In genomic region chr13:101757446-101758039, GRCh38 we compare ENCODE assay signal across 8 cellular contexts.
A peak's percentile ranks its signal among the peaks of the same experiment; 100 is the strongest.
DNase-seq lines count a peak whose midpoint lies in the region; ATAC-seq, FAIRE-seq and TF ChIP-seq lines count a peak whose summit lies in the region.

No MANE protein-coding gene starts in this region.

- no peaks in the 10 kb centered on the region for H3K27me3 ChIP-seq in liver (ENCODE audit: control insufficient read depth in 4 of 4, insufficient read depth in 4 of 4, low read length in 3 of 4)

- H3K9me3 ChIP-seq in liver (ENCODE audit: control insufficient read depth in 4 of 4, low read length in 3 of 4), result no peaks in the 10 kb centered on the region

- no peak overlapping the region for H3K4me3 Mint-ChIP-seq in central memory CD8-positive, alpha-beta T cell
- H3K4me3 Mint-ChIP-seq in activated naive CD8-positive, alpha-beta T cell treated with anti-CD3 and anti-CD28 coated beads, Interleukin-2, amount 50 U/mL, for 24 hours, result no peak overlapping the region

- DNase-seq in COR-L47 (lab: John Stamatoyannopoulos, UW) (peak; percentile 70), GM19239 (ENCODE audit: insufficient read length, low spot score) (peak; percentile 13), NCI-H446 (lab: John Stamatoyannopoulos, UW) (peak; percentile 5 to 59), retina (no peak)
- DNase-seq in central memory CD8-positive, alpha-beta T cell (ENCODE audit: low spot score in 2 of 2), result no peak
- no peak for DNase-seq in activated naive CD8-positive, alpha-beta T cell treated with anti-CD3 and anti-CD28 coated beads, Interleukin-2, amount 50 U/mL, for 24 hours

- H3K9me3 Mint-ChIP-seq in central memory CD8-positive, alpha-beta T cell, result no peaks in the 10 kb centered on the region
- H3K9me3 Mint-ChIP-seq in activated naive CD8-positive, alpha-beta T cell treated with anti-CD3 and anti-CD28 coated beads, Interleukin-2, amount 50 U/mL, for 24 hours, result no peaks in the 10 kb centered on the region

- H3K4me3 ChIP-seq in liver (ENCODE audit: low read depth in 1 of 3, low read length in 3 of 3), result no peak overlapping the region

- FAIRE-seq in GM19239 (lab: Jason Lieb, UNC), result no peak

- peak; percentile 69 for TF ChIP-seq CTCF in liver (IDR thresholded peaks at IDR 0.05; ENCODE audit: low read depth, low read length, missing input control)

- H3K4me1 ChIP-seq in liver (ENCODE audit: control insufficient read depth in 4 of 4, insufficient read depth in 4 of 4, low read length in 3 of 4), result peaks cover 0 to 8% (median 0%) of the 10 kb centered on the region in 4 donors

- no peaks in the 10 kb centered on the region for H3K4me1 Mint-ChIP-seq in central memory CD8-positive, alpha-beta T cell
- H3K4me1 Mint-ChIP-seq in activated naive CD8-positive, alpha-beta T cell treated with anti-CD3 and anti-CD28 coated beads, Interleukin-2, amount 50 U/mL, for 24 hours, result no peaks in the 10 kb centered on the region

- peak; percentile 88 for ATAC-seq in HG03196 (IDR thresholded peaks at IDR 0.05; ENCODE audit: unreplicated experiment)
- ATAC-seq in central memory CD8-positive, alpha-beta T cell (replicated peaks; ENCODE audit: extremely low read depth, poor library complexity, severe bottlenecking), result peak; percentile 36
- ATAC-seq in activated naive CD8-positive, alpha-beta T cell treated with anti-CD3 and anti-CD28 coated beads, Interleukin-2, amount 50 U/mL, for 24 hours, result no peak

- no peak overlapping the region for H3K9ac ChIP-seq in liver (ENCODE audit: low read depth in 1 of 2, low read length in 2 of 2)

- TF ChIP-seq RAD21 in liver (IDR thresholded peaks at IDR 0.05), result peak; percentile 97 to 98

- H3K36me3 ChIP-seq in liver (ENCODE audit: control insufficient read depth in 4 of 4, insufficient read depth in 3 of 4, low read depth in 1 of 4, low read length in 3 of 4), result no peaks in the 10 kb centered on the region

- no peak overlapping the region for H3K27ac Mint-ChIP-seq in central memory CD8-positive, alpha-beta T cell (ENCODE audit: low read depth)
- H3K27ac Mint-ChIP-seq in activated naive CD8-positive, alpha-beta T cell treated with anti-CD3 and anti-CD28 coated beads, Interleukin-2, amount 50 U/mL, for 24 hours, result no peak overlapping the region

- H3K27me3 Mint-ChIP-seq in central memory CD8-positive, alpha-beta T cell, result peaks cover 39% of the 10 kb centered on the region
- peaks cover 5% of the 10 kb centered on the region for H3K27me3 Mint-ChIP-seq in activated naive CD8-positive, alpha-beta T cell treated with anti-CD3 and anti-CD28 coated beads, Interleukin-2, amount 50 U/mL, for 24 hours

- no peaks in the 10 kb centered on the region for H3K36me3 Mint-ChIP-seq in central memory CD8-positive, alpha-beta T cell (ENCODE audit: insufficient read depth)
- no peaks in the 10 kb centered on the region for H3K36me3 Mint-ChIP-seq in activated naive CD8-positive, alpha-beta T cell treated with anti-CD3 and anti-CD28 coated beads, Interleukin-2, amount 50 U/mL, for 24 hours (ENCODE audit: low read depth)

- H3K27ac ChIP-seq in liver (ENCODE audit: low read depth in 1 of 2, low read length in 2 of 2), result no peak overlapping the region

- 4% methylated on average over 1 of the region's 1 CpG for WGBS in liver

TF ChIP-seq in liver, 16 proteins besides CTCF, POLR2A, EP300 and RAD21:
- TF ChIP-seq, protein P1, sequence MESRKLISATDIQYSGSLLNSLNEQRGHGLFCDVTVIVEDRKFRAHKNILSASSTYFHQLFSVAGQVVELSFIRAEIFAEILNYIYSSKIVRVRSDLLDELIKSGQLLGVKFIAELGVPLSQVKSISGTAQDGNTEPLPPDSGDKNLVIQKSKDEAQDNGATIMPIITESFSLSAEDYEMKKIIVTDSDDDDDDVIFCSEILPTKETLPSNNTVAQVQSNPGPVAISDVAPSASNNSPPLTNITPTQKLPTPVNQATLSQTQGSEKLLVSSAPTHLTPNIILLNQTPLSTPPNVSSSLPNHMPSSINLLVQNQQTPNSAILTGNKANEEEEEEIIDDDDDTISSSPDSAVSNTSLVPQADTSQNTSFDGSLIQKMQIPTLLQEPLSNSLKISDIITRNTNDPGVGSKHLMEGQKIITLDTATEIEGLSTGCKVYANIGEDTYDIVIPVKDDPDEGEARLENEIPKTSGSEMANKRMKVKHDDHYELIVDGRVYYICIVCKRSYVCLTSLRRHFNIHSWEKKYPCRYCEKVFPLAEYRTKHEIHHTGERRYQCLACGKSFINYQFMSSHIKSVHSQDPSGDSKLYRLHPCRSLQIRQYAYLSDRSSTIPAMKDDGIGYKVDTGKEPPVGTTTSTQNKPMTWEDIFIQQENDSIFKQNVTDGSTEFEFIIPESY (IDR thresholded peaks at IDR 0.05), result no peak
- TF ChIP-seq RXRA (IDR thresholded peaks at IDR 0.05) (no peak), HNF4A (conservative IDR thresholded peaks at IDR 0.05) (peak in 1 of 2 donors; percentile 30), FOXA2 (IDR thresholded peaks at IDR 0.05) (peak; percentile 24)

Comparison
In these comparisons a context has a peak if more than half of its experiments do, and no peak if none do; other contexts are left out.
1. DNase-seq: peak in COR-L47 (single experiment), GM19239 (single experiment) and NCI-H446 (2 of 2); none in central memory CD8-positive, alpha-beta T cell (0 of 2), activated naive CD8-positive, alpha-beta T cell treated with anti-CD3 and anti-CD28 coated beads, Interleukin-2, amount 50 U/mL, for 24 hours (single experiment) and retina (single experiment).